1 cellular context compared by ENCODE assay signal in genomic region chr4:97866821-97867556, GRCh38.
TF ChIP-seq lines count a peak whose summit lies in the region.

No MANE protein-coding gene starts in this region.

TF ChIP-seq in liver, 16 proteins besides CTCF, POLR2A, EP300 and RAD21 (continued from another document):
- TF ChIP-seq ZBTB33 (IDR thresholded peaks at IDR 0.05) (peak; percentile 24), FOXA1 (IDR thresholded peaks at IDR 0.05) (no peak), ATF3 (IDR thresholded peaks at IDR 0.05) (no peak), SP1 (IDR thresholded peaks at IDR 0.05) (peak; percentile 65), JUND (IDR thresholded peaks at IDR 0.05) (peak; percentile 27 to 32), YY1 (IDR thresholded peaks at IDR 0.05) (peak; percentile 10), TAF1 (conservative IDR thresholded peaks at IDR 0.05) (no peak), HNF4G (IDR thresholded peaks at IDR 0.05) (no peak), RXRA (IDR thresholded peaks at IDR 0.05) (peak; percentile 24 to 47), REST (IDR thresholded peaks at IDR 0.05) (peak; percentile 34), NR2F2 (IDR thresholded peaks at IDR 0.05) (no peak), FOXA2 (IDR thresholded peaks at IDR 0.05) (peak; percentile 11), HNF4A (conservative IDR thresholded peaks at IDR 0.05) (peak in 1 of 2 donors; percentile 58), GABPA (IDR thresholded peaks at IDR 0.05 in 1 of 2, conservative IDR thresholded peaks at IDR 0.05 in 1 of 2) (no peak)
TF ChIP-seq in liver: peak in this region for 9.
